In genomic region chr15:45048429-45048783, GRCh38 we compare ENCODE assay signal across 7 cellular contexts. TPM values are rescaled to one million over a fixed set of nuclear protein-coding genes. Genes with fewer than 3 reads are reported as not detected.
A peak's percentile ranks its signal among the peaks of the same experiment; 100 is the strongest.
DNase-seq lines count a peak whose midpoint lies in the region; ATAC-seq and TF ChIP-seq lines count a peak whose summit lies in the region.
"Not testable (repeated sequence)": the region's sequence is repeated elsewhere in the genome, so short reads cannot be mapped to it uniquely, and the experiment has no call there.

No MANE protein-coding gene starts in this region.

- H3K27ac Mint-ChIP-seq in T-helper 17 cell = not testable (repeated sequence)
- H3K27ac Mint-ChIP-seq in endodermal cell (peak overlapping the region; percentile 64), memory B cell (peak overlapping the region; percentile 99)
- H3K27ac Mint-ChIP-seq in stimulated activated naive B cell treated with anti-CD40 and anti-IgM and Interleukin-4, amounts not matched to agents 10 μg/mL and 1 μg/mL and 100 μg/mL, for 72 hours = peak overlapping the region; percentile 97

- H3K4me3 Mint-ChIP-seq in T-helper 17 cell, endodermal cell: not testable (repeated sequence)
- H3K4me3 Mint-ChIP-seq in memory B cell = peak overlapping the region; percentile 73
- H3K4me3 Mint-ChIP-seq in stimulated activated naive B cell treated with anti-CD40 and anti-IgM and Interleukin-4, amounts not matched to agents 10 μg/mL and 1 μg/mL and 100 μg/mL, for 72 hours = peak overlapping the region; percentile 66 to 75

- not testable (repeated sequence) for H3K36me3 Mint-ChIP-seq in T-helper 17 cell (ENCODE audit: low read depth)
- H3K36me3 Mint-ChIP-seq in endodermal cell (ENCODE audit: low read depth) (peaks cover 74% of the 10 kb centered on the region), memory B cell (peaks cover 12% of the 10 kb centered on the region)
- peaks cover 23 to 43% of the 10 kb centered on the region in 2 donors for H3K36me3 Mint-ChIP-seq in stimulated activated naive B cell treated with anti-CD40 and anti-IgM and Interleukin-4, amounts not matched to agents 10 μg/mL and 1 μg/mL and 100 μg/mL, for 72 hours

- H3K4me1 Mint-ChIP-seq in T-helper 17 cell, endodermal cell, memory B cell: not testable (repeated sequence)
- peaks cover 10 to 28% of the 10 kb centered on the region in 2 donors for H3K4me1 Mint-ChIP-seq in stimulated activated naive B cell treated with anti-CD40 and anti-IgM and Interleukin-4, amounts not matched to agents 10 μg/mL and 1 μg/mL and 100 μg/mL, for 72 hours

- not testable (repeated sequence) for H3K27ac ChIP-seq in endodermal cell (ENCODE audit: low read depth, low read length)

- H3K4me1 ChIP-seq in endodermal cell (ENCODE audit: control insufficient read depth, insufficient read depth, low read length) = not testable (repeated sequence)

- ATAC-seq in HG02588 (IDR thresholded peaks at IDR 0.05; ENCODE audit: unreplicated experiment) (peak; percentile 19), HG03432 (IDR thresholded peaks at IDR 0.05; ENCODE audit: unreplicated experiment) (peak; percentile 24), T-helper 17 cell (peak; percentile 33), memory B cell (ENCODE audit: low read depth) (peak; percentile 49)
- peak; percentile 63 to 64 for ATAC-seq in stimulated activated naive B cell treated with anti-CD40 and anti-IgM and Interleukin-4, amounts not matched to agents 10 μg/mL and 1 μg/mL and 100 μg/mL, for 72 hours (replicated peaks)

- peak; percentile 4 for DNase-seq in GM12865 (ENCODE audit: low read depth)
- not testable (repeated sequence) for DNase-seq in T-helper 17 cell; endodermal cell; memory B cell (ENCODE audit: low spot score in 2 of 2); stimulated activated naive B cell treated with anti-CD40 and anti-IgM and Interleukin-4, amounts not matched to agents 10 μg/mL and 1 μg/mL and 100 μg/mL, for 72 hours

- not testable (repeated sequence) for H3K4me3 ChIP-seq in GM12865 (ENCODE audit: low read depth, low read length)
- H3K4me3 ChIP-seq in endodermal cell (ENCODE audit: low read length) = peak overlapping the region; percentile 4

- H3K9me3 ChIP-seq in T-helper 17 cell (ENCODE audit: control insufficient read depth, low read length, poor library complexity, severe bottlenecking) = not testable (repeated sequence)
- H3K9me3 ChIP-seq in endodermal cell (ENCODE audit: control insufficient read depth, low read length) = peaks cover 59% of the 10 kb centered on the region

- not testable (repeated sequence) for H3K27me3 ChIP-seq in endodermal cell (ENCODE audit: control insufficient read depth, insufficient read depth, low read length, poor library complexity, severe bottlenecking)

- 85 to 93% methylated on average over 2 to 4 of the region's 4 CpGs for WGBS in endodermal cell (ENCODE audit: insufficient coverage in 1 of 2, insufficient read length in 1 of 2), 2 experiments

- TF ChIP-seq CTCF in GM12865 (IDR thresholded peaks at IDR 0.05; ENCODE audit: insufficient read depth, low read depth, low read length, missing control alignments); endodermal cell (conservative IDR thresholded peaks at IDR 0.05): not testable (repeated sequence)

- H3K27me3 Mint-ChIP-seq in T-helper 17 cell; endodermal cell (ENCODE audit: insufficient read depth); memory B cell; stimulated activated naive B cell treated with anti-CD40 and anti-IgM and Interleukin-4, amounts not matched to agents 10 μg/mL and 1 μg/mL and 100 μg/mL, for 72 hours: not testable (repeated sequence)

- H3K9ac ChIP-seq in endodermal cell (ENCODE audit: extremely low read depth, low read length, poor library complexity, severe bottlenecking) = not testable (repeated sequence)

- H3K9me3 Mint-ChIP-seq in endodermal cell = peaks cover 52% of the 10 kb centered on the region
- not testable (repeated sequence) for H3K9me3 Mint-ChIP-seq in memory B cell; stimulated activated naive B cell treated with anti-CD40 and anti-IgM and Interleukin-4, amounts not matched to agents 10 μg/mL and 1 μg/mL and 100 μg/mL, for 72 hours

- peaks cover 57% of the 10 kb centered on the region for H3K36me3 ChIP-seq in endodermal cell (ENCODE audit: control insufficient read depth, insufficient read depth, low read length)

RNA-seq across cellular contexts. Expression of gene SORD, which starts 25.4 kb away (rescaled TPM):
- total RNA-seq in T-helper 17 cell = 1 to 10 TPM; 2.1 to 3.7 TPM
- 10 to 100 TPM; 28.7 to 40.3 TPM for total RNA-seq in endodermal cell
- 34.4 TPM for polyA plus RNA-seq in endodermal cell (2013, experiment 1 of 2)
- polyA plus RNA-seq in endodermal cell (2013, experiment 2 of 2) = 28.7 TPM

Comparison
In these comparisons a context has a peak if more than half of its experiments do, and no peak if none do; other contexts are left out.
1. RNA of gene SORD, which starts 25.4 kb away (total RNA-seq): 28.7 to 40.3 TPM in endodermal cell; 2.1 to 3.7 TPM in T-helper 17 cell; every median in the first group is over 4 times any median in the second.
2. Peak in every context shown above with its lines, with median percentiles within 50 percentile points of each other: ATAC-seq.